Comparison of ENCODE assay signal across 8 cellular contexts in genomic region chr7:158809596-158809995, GRCh38. TPM values are rescaled to one million over a fixed set of nuclear protein-coding genes. Genes with fewer than 3 reads are reported as not detected.
DNase-seq lines count a peak whose midpoint lies in the region; ATAC-seq and TF ChIP-seq lines count a peak whose summit lies in the region.

No MANE protein-coding gene starts in this region.

- CTCF ChIA-PET in RWPE1 (lab: Yijun Ruan, JAX), result no interaction called here

- POLR2A ChIA-PET in RWPE1 (lab: Yijun Ruan, JAX; ENCODE audit: low non-redundant PET), result no interaction called here

- ATAC-seq in GM18520 (IDR thresholded peaks at IDR 0.05; ENCODE audit: unreplicated experiment), result peak; percentile 83
- ATAC-seq in GM21723 (IDR thresholded peaks at IDR 0.05; ENCODE audit: unreplicated experiment), result peak; percentile 95

- no peak overlapping the region for H3K27ac ChIP-seq in RWPE1

- peak; percentile 28 for DNase-seq in M059J (ENCODE audit: low read depth)
- DNase-seq in iris pigment epithelial cell (ENCODE audit: low read depth), result peak; percentile 43
- DNase-seq in RWPE1 (ENCODE audit: low spot score), result no peak
- no peak for DNase-seq in cerebellum (ENCODE audit: low spot score)
- no peak for DNase-seq in amniotic stem cell (lab: John Stamatoyannopoulos, UW)
- DNase-seq in NCI-H510A treated with DMSO at 0.1 percent for 48 hours (lab: John Stamatoyannopoulos, UW), result no peak

- no peak for TF ChIP-seq CTCF in RWPE1 (conservative IDR thresholded peaks at IDR 0.05; ENCODE audit: low read depth)

RNA-seq across cellular contexts. Expression of gene ESYT2, which starts 19.7 kb away (rescaled TPM):
- total RNA-seq in M059J (2014; rRNA removed; shearing (Covaris generic)), result 36.5 and 69.8 TPM in 2 replicates
- 41.6 TPM for total RNA-seq in cerebellum

RNA-seq across cellular contexts. Expression of gene DYNC2I1, which starts 46.8 kb away (rescaled TPM):
- total RNA-seq in M059J (2014; rRNA removed; shearing (Covaris generic)), result 2.4 and 6.1 TPM in 2 replicates
- 15.9 TPM for total RNA-seq in cerebellum

Comparison
In these comparisons a context has a peak if more than half of its experiments do, and no peak if none do; other contexts are left out.
1. DNase-seq: peak in M059J (single experiment) and iris pigment epithelial cell (single experiment); none in RWPE1 (single experiment), cerebellum (single experiment), amniotic stem cell (single experiment) and NCI-H510A treated with DMSO at 0.1 percent for 48 hours (single experiment).